ENCODE assay signal across 16 cellular contexts in genomic region chr2:171483793-171484192, GRCh38. TPM values are rescaled to one million over a fixed set of nuclear protein-coding genes. Genes with fewer than 3 reads are reported as not detected.
DNase-seq lines count a peak whose midpoint lies in the region; ATAC-seq, FAIRE-seq and TF ChIP-seq lines count a peak whose summit lies in the region.
"Had no signal": no experiment of that assay in that cellular context is flagged by ENCODE, and none has a peak within 500 bp of the region (broad histone marks: within the 10 kb centered on the region; RNA-seq: fewer than 3 reads in every experiment).

No MANE protein-coding gene starts in this region.

- H3K9ac ChIP-seq in IMR-90 (ENCODE audit: low read depth, low read length) (no peak overlapping the region), K562 (ENCODE audit: insufficient read depth in 1 of 2, low read depth in 2 of 2, low read length in 2 of 2) (no peak overlapping the region)
- H3K9ac ChIP-seq: BLaER1 treated with 17β-estradiol and CSF1 and Interleukin-3, amounts not matched to agents 10 nM and 100 nM had no signal

- no peak overlapping the region for H2BK15ac ChIP-seq in IMR-90 (ENCODE audit: low read depth, low read length)

- H2BK120ac ChIP-seq in IMR-90 (ENCODE audit: low read depth, low read length) = no peak overlapping the region

- DNase-seq in A549 (ENCODE audit: low read depth in 1 of 2, low spot score in 1 of 2) = no peak
- no peak for DNase-seq in IMR-90
- no peak for DNase-seq in K562 (ENCODE audit: extremely low read depth in 1 of 4, low spot score in 3 of 4)
- no peak for DNase-seq in stimulated activated effector memory CD8-positive, alpha-beta T cell treated with anti-CD3 and anti-CD28 coated beads, Interleukin-12 subunit alpha, Interleukin-12 subunit beta, amount 100 ng/mL, for 72 hours (ENCODE audit: low spot score in 2 of 2)
- no peak for DNase-seq in activated T-cell treated with anti-CD3 and anti-CD28 coated beads, Interleukin-2, amount 50 U/mL, for 24 hours
- DNase-seq in spleen = no peak
- DNase-seq: 8988T; Calu3; CD8-positive, alpha-beta T cell; DMS79 treated with DMSO at 0.1 percent for 48 hours had no signal

- in situ Hi-C loops in IMR-90 (cut with MboI; ENCODE audit: low sequenced_read_pairs) = no loop called here
- in situ Hi-C loops in K562 (cut with MboI) = no loop called here

- no peak overlapping the region for H4K8ac ChIP-seq in IMR-90 (ENCODE audit: low read depth in 2 of 2, low read length in 2 of 2)

- H3K36me3 Mint-ChIP-seq in stimulated activated effector memory CD8-positive, alpha-beta T cell treated with anti-CD3 and anti-CD28 coated beads, Interleukin-12 subunit alpha, Interleukin-12 subunit beta, amount 100 ng/mL, for 72 hours = peaks cover 29% of the 10 kb centered on the region
- peaks cover 88% of the 10 kb centered on the region for H3K36me3 Mint-ChIP-seq in activated T-cell treated with anti-CD3 and anti-CD28 coated beads, Interleukin-2, amount 50 U/mL, for 24 hours (ENCODE audit: low read depth)

- H2AK9ac ChIP-seq in IMR-90 (replicated peaks; ENCODE audit: low read depth, low read length, poor library complexity) = no peak overlapping the region

- H3K23ac ChIP-seq in IMR-90 (ENCODE audit: low read depth, low read length) = no peak overlapping the region

- H2BK20ac ChIP-seq in IMR-90 (ENCODE audit: low read depth, low read length) = no peak overlapping the region

- H3K36me3 ChIP-seq in IMR-90 (ENCODE audit: control insufficient read depth, insufficient read depth, low read length) (0 out of 2 replicates have a peak, but pooled peaks cover 1% of the 10 kb centered on the region), K562 (ENCODE audit: control insufficient read depth, insufficient read depth, low read length) (peaks cover 57% of the 10 kb centered on the region), spleen (peaks cover 0 to 70% (median 7%) of the 10 kb centered on the region in 6 donors)

- FAIRE-seq in A549 (lab: Jason Lieb, UNC) (no peak), K562 (lab: Jason Lieb, UNC) (no peak)
- FAIRE-seq: GM12878, GM19239 had no signal

- peak overlapping the region; percentile 4 for H3K27ac Mint-ChIP-seq in stimulated activated effector memory CD8-positive, alpha-beta T cell treated with anti-CD3 and anti-CD28 coated beads, Interleukin-12 subunit alpha, Interleukin-12 subunit beta, amount 100 ng/mL, for 72 hours
- H3K27ac Mint-ChIP-seq in activated T-cell treated with anti-CD3 and anti-CD28 coated beads, Interleukin-2, amount 50 U/mL, for 24 hours = no peak overlapping the region
- H3K27ac Mint-ChIP-seq: B cell had no signal

- peaks cover 19% of the 10 kb centered on the region for H3K4me1 Mint-ChIP-seq in stimulated activated effector memory CD8-positive, alpha-beta T cell treated with anti-CD3 and anti-CD28 coated beads, Interleukin-12 subunit alpha, Interleukin-12 subunit beta, amount 100 ng/mL, for 72 hours
- H3K4me1 Mint-ChIP-seq in activated T-cell treated with anti-CD3 and anti-CD28 coated beads, Interleukin-2, amount 50 U/mL, for 24 hours (ENCODE audit: low read depth) = peaks cover 17% of the 10 kb centered on the region
- H3K4me1 Mint-ChIP-seq: B cell had no signal

- H3K9me3 ChIP-seq in A549 = no peaks in the 10 kb centered on the region
- H3K9me3 ChIP-seq in IMR-90 (ENCODE audit: control insufficient read depth, insufficient read depth, low read length) = no peaks in the 10 kb centered on the region
- no peaks in the 10 kb centered on the region; the same call in 1 of the 2 replicates for H3K9me3 ChIP-seq in K562 (replicated peaks; ENCODE audit: control insufficient read depth, insufficient read depth, low read depth, low read length)
- H3K9me3 ChIP-seq in spleen = peaks cover 0 to 7% (median 1%) of the 10 kb centered on the region in 8 donors
- H3K9me3 ChIP-seq: HAP-1 had no signal

- POLR2A ChIA-PET in A549 (lab: Yijun Ruan, JAX) = no interaction called here
- POLR2A ChIA-PET in IMR-90 (lab: Charles Lee; ENCODE audit: unreplicated experiment) = no interaction called here
- POLR2A ChIA-PET in K562 (lab: Yijun Ruan, JAX) = interaction anchor here (1.2 kb wide), 1 partner anchor 630 kb away, joined by 3 read pairs; no protein-coding TSS in a partner anchor

- H3K4me2 ChIP-seq in A549 (no peak overlapping the region), IMR-90 (ENCODE audit: low read depth, low read length) (no peak overlapping the region), K562 (ENCODE audit: insufficient read depth, low read length) (no peak overlapping the region)
- H3K4me2 ChIP-seq: BLaER1 treated with 17β-estradiol and CSF1 and Interleukin-3, amounts not matched to agents 10 nM and 100 nM had no signal

- H3K27me3 Mint-ChIP-seq in activated T-cell treated with anti-CD3 and anti-CD28 coated beads, Interleukin-2, amount 50 U/mL, for 24 hours = no peaks in the 10 kb centered on the region
- H3K27me3 Mint-ChIP-seq: B cell had no signal

- dilution Hi-C loops in IMR-90 (cut with HindIII; ENCODE audit: low sequenced_read_pairs, unreplicated experiment) = no loop called here

- ATAC-seq in A549 (no peak), IMR-90 (ENCODE audit: low read depth) (no peak), K562 (no peak), HG03159 (IDR thresholded peaks at IDR 0.05; ENCODE audit: unreplicated experiment) (no peak)
- ATAC-seq in stimulated activated effector memory CD8-positive, alpha-beta T cell treated with anti-CD3 and anti-CD28 coated beads, Interleukin-12 subunit alpha, Interleukin-12 subunit beta, amount 100 ng/mL, for 72 hours = no peak
- ATAC-seq: CD8-positive, alpha-beta T cell; GM12878 had no signal

- no peaks in the 10 kb centered on the region for H4K20me1 ChIP-seq in IMR-90 (ENCODE audit: insufficient read depth, low read length)
- no peaks in the 10 kb centered on the region for H4K20me1 ChIP-seq in K562 (replicated peaks; ENCODE audit: control insufficient read depth, insufficient read depth, low read length)
- H4K20me1 ChIP-seq: BLaER1 treated with 17β-estradiol and CSF1 and Interleukin-3, amounts not matched to agents 10 nM and 100 nM had no signal

- no TSS peak for BruUV-seq in IMR-90 (replicated peaks; lab: Mats Ljungman, UMichigan)
- no TSS peak for BruUV-seq in K562 (replicated peaks; lab: Mats Ljungman, UMichigan)

- no peak overlapping the region for H3K56ac ChIP-seq in IMR-90 (ENCODE audit: extremely low read depth, insufficient read depth, low read length)

- no peak overlapping the region for H3K4ac ChIP-seq in IMR-90 (ENCODE audit: low read depth, low read length)

- no peak overlapping the region for H3K27ac ChIP-seq in A549
- no peak overlapping the region for H3K27ac ChIP-seq in IMR-90 (ENCODE audit: insufficient read depth, low read length)
- H3K27ac ChIP-seq in K562 (ENCODE audit: extremely low read depth, low read depth, low read length) = no peak overlapping the region
- no peak overlapping the region for H3K27ac ChIP-seq in spleen
- H3K27ac ChIP-seq: BLaER1 treated with 17β-estradiol and CSF1 and Interleukin-3, amounts not matched to agents 10 nM and 100 nM had no signal

- TF ChIP-seq CTCF in A549 (IDR thresholded peaks at IDR 0.05) (no peak), IMR-90 (conservative IDR thresholded peaks at IDR 0.05; ENCODE audit: low read depth, low read length) (no peak), K562 (IDR thresholded peaks at IDR 0.05 in 2 of 3, conservative IDR thresholded peaks at IDR 0.05 in 1 of 3; ENCODE audit: insufficient read depth in 2 of 3, low read depth in 1 of 3, low read length in 3 of 3) (no peak), spleen (IDR thresholded peaks at IDR 0.05 in 8 of 11, conservative IDR thresholded peaks at IDR 0.05 in 3 of 11) (no peak)

- H3K4me1 ChIP-seq in A549 (no peaks in the 10 kb centered on the region), IMR-90 (ENCODE audit: control insufficient read depth, insufficient read depth, low read length) (peaks cover 2% of the 10 kb centered on the region), K562 (replicated peaks in 1 of 2; ENCODE audit: control insufficient read depth in 2 of 2, insufficient read depth in 2 of 2, low read length in 2 of 2) (no peaks in the 10 kb centered on the region), spleen (peaks cover 0 to 8% (median 0%) of the 10 kb centered on the region in 6 donors)
- H3K4me1 ChIP-seq: HAP-1 had no signal

- no peak overlapping the region for H2AK5ac ChIP-seq in IMR-90 (ENCODE audit: low read depth, low read length)

- H3K27me3 ChIP-seq in IMR-90 (ENCODE audit: control insufficient read depth, insufficient read depth, low read length) (no peaks in the 10 kb centered on the region), K562 (ENCODE audit: control insufficient read depth in 2 of 2, insufficient read depth in 2 of 2, low read length in 2 of 2) (no peaks in the 10 kb centered on the region), spleen (replicated peaks in 1 of 7) (no peaks in the 10 kb centered on the region)
- H3K27me3 ChIP-seq: BLaER1 treated with 17β-estradiol and CSF1 and Interleukin-3, amounts not matched to agents 10 nM and 100 nM had no signal

- H3K79me1 ChIP-seq in IMR-90 (ENCODE audit: low read depth in 1 of 2, low read length in 2 of 2) = no peaks in the 10 kb centered on the region; a peak in 1 of 4 replicates

- 52% methylated on average over 2 of the region's 2 CpGs for WGBS in A549 (ENCODE audit: missing lambda C conversion rate)
- WGBS in IMR-90 (ENCODE audit: extremely low coverage in 2 of 2, insufficient read length in 1 of 2), 2 experiments = no CpG with 5 or more reads among the region's 2 CpGs
- WGBS in K562 (ENCODE audit: insufficient coverage, low coverage, missing lambda C conversion rate) = 56% methylated on average over 2 of the region's 2 CpGs
- WGBS in spleen, 5 donors = 74 to 93% (median 83%) methylated on average over 2 of the region's 2 CpGs

- no peak overlapping the region for H3K4me3 ChIP-seq in A549
- H3K4me3 ChIP-seq in IMR-90 (ENCODE audit: insufficient read depth, low read depth, low read length) = no peak overlapping the region
- no peak overlapping the region for H3K4me3 ChIP-seq in K562
- no peak overlapping the region for H3K4me3 ChIP-seq in spleen
- H3K4me3 ChIP-seq: BLaER1 treated with 17β-estradiol and CSF1 and Interleukin-3, amounts not matched to agents 10 nM and 100 nM; GM12878; HAP-1 had no signal

- no peak for TF ChIP-seq RAD21 in A549 (conservative IDR thresholded peaks at IDR 0.05 in 1 of 2, IDR thresholded peaks at IDR 0.05 in 1 of 2)
- TF ChIP-seq RAD21 in IMR-90 (IDR thresholded peaks at IDR 0.05; ENCODE audit: low read length) = no peak
- no peak for TF ChIP-seq RAD21 in K562 (CRISPR knock-in tag; conservative IDR thresholded peaks at IDR 0.05 in 1 of 2, IDR thresholded peaks at IDR 0.05 in 1 of 2)

- H4K5ac ChIP-seq in IMR-90 (ENCODE audit: low read depth, low read length) = no peak overlapping the region

- no peak overlapping the region for H4K91ac ChIP-seq in IMR-90 (ENCODE audit: insufficient read depth, low read depth, low read length)

- H2AFZ ChIP-seq in IMR-90 (replicated peaks; ENCODE audit: low read length, poor library complexity) (no peak overlapping the region), K562 (ENCODE audit: low read depth, low read length) (no peak overlapping the region)

- H3K79me2 ChIP-seq in K562 (ENCODE audit: control insufficient read depth, insufficient read depth, low read length) = no peaks in the 10 kb centered on the region

- intact Hi-C loops in IMR-90 (cut with micrococcal nuclease) = no loop called here
- intact Hi-C loops in K562 (cut with micrococcal nuclease) = no loop called here
- intact Hi-C loops in spleen (cut with DNase I; ENCODE audit: low total_unique reads) = no loop called here

- CTCF ChIA-PET in A549 (lab: Yijun Ruan, JAX) (no interaction called here), IMR-90 (lab: Yijun Ruan, JAX) (no interaction called here), K562 (lab: Yijun Ruan, JAX; ENCODE audit: low intra/inter-chr PET ratio) (no interaction called here)

- H2BK5ac ChIP-seq in IMR-90 (ENCODE audit: low read depth, low read length, poor library complexity, severe bottlenecking) = no peak overlapping the region

- no peak overlapping the region for H3K4me3 Mint-ChIP-seq in stimulated activated effector memory CD8-positive, alpha-beta T cell treated with anti-CD3 and anti-CD28 coated beads, Interleukin-12 subunit alpha, Interleukin-12 subunit beta, amount 100 ng/mL, for 72 hours
- no peak overlapping the region for H3K4me3 Mint-ChIP-seq in activated T-cell treated with anti-CD3 and anti-CD28 coated beads, Interleukin-2, amount 50 U/mL, for 24 hours
- H3K4me3 Mint-ChIP-seq: B cell; CD8-positive, alpha-beta T cell had no signal

- H3K14ac ChIP-seq in IMR-90 (replicated peaks; ENCODE audit: low read depth, low read length) = no peak overlapping the region

- TF ChIP-seq POLR2A in A549 (IDR thresholded peaks at IDR 0.05; ENCODE audit: low read length) (no peak), IMR-90 (IDR thresholded peaks at IDR 0.05; ENCODE audit: low read depth, low read length) (no peak), K562 (conservative IDR thresholded peaks at IDR 0.05) (no peak), spleen (IDR thresholded peaks at IDR 0.05) (no peak)

- no peaks in the 10 kb centered on the region for H3K9me3 Mint-ChIP-seq in stimulated activated effector memory CD8-positive, alpha-beta T cell treated with anti-CD3 and anti-CD28 coated beads, Interleukin-12 subunit alpha, Interleukin-12 subunit beta, amount 100 ng/mL, for 72 hours
- H3K9me3 Mint-ChIP-seq in activated T-cell treated with anti-CD3 and anti-CD28 coated beads, Interleukin-2, amount 50 U/mL, for 24 hours = peaks cover 6% of the 10 kb centered on the region

- no peak for TF ChIP-seq EP300 in A549 (IDR thresholded peaks at IDR 0.05)
- TF ChIP-seq EP300 in K562 (IDR thresholded peaks at IDR 0.05; ENCODE audit: low read length) = no peak

- H3K18ac ChIP-seq in IMR-90 (ENCODE audit: low read depth, low read length) = no peak overlapping the region

- H3K9me1 ChIP-seq in IMR-90 (ENCODE audit: insufficient read depth, low read length) (peaks cover 5% of the 10 kb centered on the region; the same call in 1 of the 2 replicates), K562 (ENCODE audit: control insufficient read depth, insufficient read depth, low read length) (no peaks in the 10 kb centered on the region)

RNA-seq across cellular contexts. Expression of gene CYBRD1, which starts 38.5 kb away (rescaled TPM):
- polyA plus RNA-seq in A549 (2011; rRNA removed) (46.6 and 50.8 TPM in 2 replicates), A549 (2017; fragmentation: RNase III; extraction: RNeasy Plus Mini Kit Qiagen cat#74134 plus additional on column Dnase treatment) (25.3 to 31.6 TPM (median 30.5 TPM) in 3 replicates), IMR-90 (2012; rRNA removed) (48.8 and 53.2 TPM in 2 replicates), K562 (2011; rRNA removed) (20.1 and 25.6 TPM in 2 replicates), K562 (2014; fragmentation: Illumina TruSeq; extraction: Trizol) (14.9 and 15.8 TPM in 2 replicates), K562 (2014; fragmentation: Nextera tagmentation; extraction: Ambion mirVana) (10 to 100 TPM in 1 of 2 experiments, 1 to 10 TPM in 1; 9.6 to 10.7 TPM), K562 (2014; rRNA removed) (12.4 and 15.6 TPM in 2 replicates), spleen (10 to 100 TPM in 1 of 3 donors, 1 to 10 TPM in 2; 8.2 to 21.3 (median 9.4) TPM)
- polyA plus RNA-seq in A549 (2012; cell fraction: cytosol; rRNA removed) = 14.3 and 20.5 TPM in 2 replicates
- polyA plus RNA-seq in A549 (2012; cell fraction: nucleus; rRNA removed) = 9.4 and 12.9 TPM in 2 replicates
- 37.4 and 37.7 TPM in 2 replicates for polyA minus RNA-seq in A549 (2011; rRNA and poly(A)+ RNA removed)
- total RNA-seq in IMR-90 (2012; rRNA removed) (103 and 119 TPM in 2 replicates), K562 (2014; rRNA removed) (12.4 and 14.0 TPM in 2 replicates), K562 (2014; rRNA removed; fragmentation: Illumina TruSeq; extraction: Trizol) (15.6 and 18.7 TPM in 2 replicates), K562 (2015; rRNA removed; fragmentation: Illumina TruSeq; extraction: Trizol) (15.3 and 16.2 TPM in 2 replicates), K562 (2021) (21.6 and 22.4 TPM in 2 replicates), spleen (10 to 100 TPM; 18.8 to 61.7 (median 46.9) TPM)
- 55.0 and 65.2 TPM in 2 replicates for polyA plus RNA-seq in IMR-90 (2012; cell fraction: cytosol; rRNA removed)
- polyA plus RNA-seq in IMR-90 (2012; cell fraction: nucleus; rRNA removed; ENCODE audit: low replicate concordance) = 16.5 and 30.7 TPM in 2 replicates
- total RNA-seq in K562 (2011; cell fraction: chromatin; rRNA removed; ENCODE audit: low replicate concordance) = 24.5 and 40.6 TPM in 2 replicates
- 19.3 and 19.7 TPM in 2 replicates for total RNA-seq in K562 (2011; cell fraction: nucleolus; rRNA removed)
- total RNA-seq in K562 (2011; cell fraction: nucleoplasm; rRNA removed) = 25.8 and 45.2 TPM in 2 replicates
- polyA plus RNA-seq in K562 (2011; cell fraction: cytosol; rRNA removed) = 23.2 and 28.5 TPM in 2 replicates
- 22.5 and 26.8 TPM in 2 replicates for polyA plus RNA-seq in K562 (2011; cell fraction: nucleus; rRNA removed)
- polyA plus RNA-seq in K562 (2012) = 15.7 and 16.9 TPM in 2 replicates
- polyA minus RNA-seq in K562 (2011; rRNA and poly(A)+ RNA removed) = 13.3 and 16.3 TPM in 2 replicates
- 10.7 and 11.7 TPM in 2 replicates for polyA minus RNA-seq in K562 (2011; cell fraction: cytosol; rRNA and poly(A)+ RNA removed)
- polyA minus RNA-seq in K562 (2011; cell fraction: nucleus; rRNA and poly(A)+ RNA removed) = 8.5 and 14.1 TPM in 2 replicates
- total RNA-seq: B cell had no signal

RNA-seq across cellular contexts. Expression of gene DCAF17, which starts 49.8 kb away (rescaled TPM):
- polyA plus RNA-seq in A549 (2011; rRNA removed) = 23.9 and 26.9 TPM in 2 replicates
- 3.3 and 4.0 TPM in 2 replicates for polyA plus RNA-seq in A549 (2012; cell fraction: cytosol; rRNA removed)
- polyA plus RNA-seq in A549 (2012; cell fraction: nucleus; rRNA removed) = 2.7 and 4.3 TPM in 2 replicates
- 11.5 to 12.6 TPM (median 12.6 TPM) in 3 replicates for polyA plus RNA-seq in A549 (2017; fragmentation: RNase III; extraction: RNeasy Plus Mini Kit Qiagen cat#74134 plus additional on column Dnase treatment)
- 17.1 and 19.0 TPM in 2 replicates for polyA minus RNA-seq in A549 (2011; rRNA and poly(A)+ RNA removed)
- 13.1 and 22.8 TPM in 2 replicates for total RNA-seq in IMR-90 (2012; rRNA removed)
- 5.0 and 6.7 TPM in 2 replicates for polyA plus RNA-seq in IMR-90 (2012; rRNA removed)
- 0.98 and 1.5 TPM in 2 replicates for polyA plus RNA-seq in IMR-90 (2012; cell fraction: cytosol; rRNA removed)
- 1.9 and 10.9 TPM in 2 replicates for polyA plus RNA-seq in IMR-90 (2012; cell fraction: nucleus; rRNA removed; ENCODE audit: low replicate concordance)
- 30.0 and 91.6 TPM in 2 replicates for total RNA-seq in K562 (2011; cell fraction: chromatin; rRNA removed; ENCODE audit: low replicate concordance)
- 15.2 and 20.3 TPM in 2 replicates for total RNA-seq in K562 (2011; cell fraction: nucleolus; rRNA removed)
- total RNA-seq in K562 (2011; cell fraction: nucleoplasm; rRNA removed) = 39.7 and 61.7 TPM in 2 replicates
- 20.8 and 22.7 TPM in 2 replicates for total RNA-seq in K562 (2014; rRNA removed)
- total RNA-seq in K562 (2014; rRNA removed; fragmentation: Illumina TruSeq; extraction: Trizol) = 38.5 and 40.5 TPM in 2 replicates
- total RNA-seq in K562 (2015; rRNA removed; fragmentation: Illumina TruSeq; extraction: Trizol) = 29.5 and 34.4 TPM in 2 replicates
- total RNA-seq in K562 (2021) = 29.3 TPM in 2 replicates
- 29.1 and 32.8 TPM in 2 replicates for polyA plus RNA-seq in K562 (2011; rRNA removed)
- 7.2 and 12.3 TPM in 2 replicates for polyA plus RNA-seq in K562 (2011; cell fraction: cytosol; rRNA removed)
- polyA plus RNA-seq in K562 (2011; cell fraction: nucleus; rRNA removed) = 32.5 and 37.7 TPM in 2 replicates
- 11.9 and 14.3 TPM in 2 replicates for polyA plus RNA-seq in K562 (2012)
- 23.3 and 27.1 TPM in 2 replicates for polyA plus RNA-seq in K562 (2014; fragmentation: Illumina TruSeq; extraction: Trizol)
- polyA plus RNA-seq in K562 (2014; fragmentation: Nextera tagmentation; extraction: Ambion mirVana) = 10 to 100 TPM; 10.0 to 12.0 TPM
- 15.6 and 19.7 TPM in 2 replicates for polyA plus RNA-seq in K562 (2014; rRNA removed)
- 63.6 and 64.5 TPM in 2 replicates for polyA minus RNA-seq in K562 (2011; rRNA and poly(A)+ RNA removed)
- polyA minus RNA-seq in K562 (2011; cell fraction: cytosol; rRNA and poly(A)+ RNA removed) = 19.1 and 24.4 TPM in 2 replicates
- 34.2 and 61.5 TPM in 2 replicates for polyA minus RNA-seq in K562 (2011; cell fraction: nucleus; rRNA and poly(A)+ RNA removed)
- total RNA-seq in spleen = 10 to 100 TPM; 15.5 to 36.5 (median 20.9) TPM
- polyA plus RNA-seq in spleen = 1 to 10 TPM; 3.0 to 5.1 (median 3.9) TPM

RNA-seq across cellular contexts. Expression of gene METTL8, which starts 50.0 kb away (rescaled TPM):
- polyA plus RNA-seq in A549 (2011; rRNA removed) (44.4 and 58.3 TPM in 2 replicates), A549 (2017; fragmentation: RNase III; extraction: RNeasy Plus Mini Kit Qiagen cat#74134 plus additional on column Dnase treatment) (21.1 to 24.0 TPM (median 21.8 TPM) in 3 replicates), IMR-90 (2012; rRNA removed) (6.4 and 6.9 TPM in 2 replicates), K562 (2011; rRNA removed) (26.5 and 40.8 TPM in 2 replicates), K562 (2014; fragmentation: Illumina TruSeq; extraction: Trizol) (28.6 and 35.1 TPM in 2 replicates), K562 (2014; fragmentation: Nextera tagmentation; extraction: Ambion mirVana) (10 to 100 TPM; 12.9 to 16.7 TPM), K562 (2014; rRNA removed) (15.8 and 20.5 TPM in 2 replicates), spleen (10 to 100 TPM; 15.5 to 48.7 (median 34.8) TPM)
- 7.3 and 8.6 TPM in 2 replicates for polyA plus RNA-seq in A549 (2012; cell fraction: cytosol; rRNA removed)
- 4.3 and 6.3 TPM in 2 replicates for polyA plus RNA-seq in A549 (2012; cell fraction: nucleus; rRNA removed)
- polyA minus RNA-seq in A549 (2011; rRNA and poly(A)+ RNA removed) = 22.6 and 23.1 TPM in 2 replicates
- total RNA-seq in IMR-90 (2012; rRNA removed) (10.6 and 20.0 TPM in 2 replicates), K562 (2014; rRNA removed) (14.9 and 16.4 TPM in 2 replicates), K562 (2014; rRNA removed; fragmentation: Illumina TruSeq; extraction: Trizol) (52.6 and 55.3 TPM in 2 replicates), K562 (2015; rRNA removed; fragmentation: Illumina TruSeq; extraction: Trizol) (33.7 TPM in 2 replicates), K562 (2021) (30.7 and 35.1 TPM in 2 replicates), spleen (10 to 100 TPM; 15.4 to 37.0 (median 23.2) TPM)
- polyA plus RNA-seq in IMR-90 (2012; cell fraction: cytosol; rRNA removed) = 2.0 and 4.4 TPM in 2 replicates
- polyA plus RNA-seq in IMR-90 (2012; cell fraction: nucleus; rRNA removed; ENCODE audit: low replicate concordance) = 1.8 and 5.5 TPM in 2 replicates
- 15.1 and 51.6 TPM in 2 replicates for total RNA-seq in K562 (2011; cell fraction: chromatin; rRNA removed; ENCODE audit: low replicate concordance)
- 13.4 and 13.7 TPM in 2 replicates for total RNA-seq in K562 (2011; cell fraction: nucleolus; rRNA removed)
- total RNA-seq in K562 (2011; cell fraction: nucleoplasm; rRNA removed) = 23.2 and 47.9 TPM in 2 replicates
- polyA plus RNA-seq in K562 (2011; cell fraction: cytosol; rRNA removed) = 4.5 and 8.4 TPM in 2 replicates
- 7.5 and 9.4 TPM in 2 replicates for polyA plus RNA-seq in K562 (2011; cell fraction: nucleus; rRNA removed)
- 12.8 and 19.0 TPM in 2 replicates for polyA plus RNA-seq in K562 (2012)
- 32.4 and 38.1 TPM in 2 replicates for polyA minus RNA-seq in K562 (2011; rRNA and poly(A)+ RNA removed)
- polyA minus RNA-seq in K562 (2011; cell fraction: cytosol; rRNA and poly(A)+ RNA removed) = 13.1 and 14.6 TPM in 2 replicates
- polyA minus RNA-seq in K562 (2011; cell fraction: nucleus; rRNA and poly(A)+ RNA removed) = 7.0 and 12.4 TPM in 2 replicates

Comparison
In these comparisons a context has a peak if more than half of its experiments do, and no peak if none do; other contexts are left out.
1. Of the 35 proteins assayed by ChIP-seq in both K562 and A549: peak only in K562: none; only in A549: MAFK; in both: none; in neither: 34.